ENCODE assay signal across 12 cellular contexts in the genomic region with DNA sequence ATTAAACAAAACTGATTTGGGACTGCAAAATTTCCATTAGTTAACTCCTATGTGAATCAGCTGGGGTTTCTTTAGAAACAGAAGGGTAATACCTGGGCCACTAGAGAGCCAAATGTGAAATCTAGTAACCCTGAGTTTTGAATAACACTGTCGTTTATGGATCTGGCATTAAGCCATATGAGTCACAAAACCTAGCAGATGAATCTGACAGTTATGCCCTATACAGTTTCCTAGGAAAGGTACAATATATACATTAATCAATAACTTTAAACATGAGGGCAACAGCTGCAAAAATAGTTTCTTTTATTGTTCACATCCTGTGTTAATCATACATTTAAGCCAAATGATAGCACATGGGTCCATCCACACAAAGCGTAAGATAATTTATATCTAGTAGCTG.
DNase-seq lines count a peak whose midpoint lies in the region; ATAC-seq and FAIRE-seq lines count a peak whose summit lies in the region.
"Had no signal": no experiment of that assay in that cellular context is flagged by ENCODE, and none has a peak within 500 bp of the region (broad histone marks: within the 10 kb centered on the region; RNA-seq: fewer than 3 reads in every experiment).

No MANE protein-coding gene starts in this region.

- DNase-seq in HTR-8/SVneo (ENCODE audit: insufficient read length, low spot score) (peak; percentile 33), RCC 7860 (ENCODE audit: low spot score) (peak; percentile 72), iris pigment epithelial cell (ENCODE audit: low read depth) (peak; percentile 65), Ammon's horn (ENCODE audit: low spot score) (no peak), retina (no peak), hypothalamus (lab: John Stamatoyannopoulos, UW) (no peak), NOMO-1 treated with DMSO at 0.1 percent for 48 hours (lab: John Stamatoyannopoulos, UW; ENCODE audit: unreplicated experiment) (no peak)
- DNase-seq: anterior cingulate cortex, H7, pancreas had no signal

- peak; percentile 75 for ATAC-seq in GM18511 (IDR thresholded peaks at IDR 0.05; ENCODE audit: unreplicated experiment)

- FAIRE-seq in HTR-8/SVneo (lab: Jason Lieb, UNC) = no peak
- peak; percentile 92 for FAIRE-seq in RCC 7860 (lab: Jason Lieb, UNC)
- FAIRE-seq: G401.6 had no signal

Comparison
In these comparisons a context has a peak if more than half of its experiments do, and no peak if none do; other contexts are left out.
1. DNase-seq: peak in HTR-8/SVneo (single experiment), RCC 7860 (single experiment) and iris pigment epithelial cell (single experiment); none in Ammon's horn (single experiment), retina (single experiment), hypothalamus (0 of 51) and NOMO-1 treated with DMSO at 0.1 percent for 48 hours (single experiment).